ENCODE assay signal across 1 cellular context in the genomic region with DNA sequence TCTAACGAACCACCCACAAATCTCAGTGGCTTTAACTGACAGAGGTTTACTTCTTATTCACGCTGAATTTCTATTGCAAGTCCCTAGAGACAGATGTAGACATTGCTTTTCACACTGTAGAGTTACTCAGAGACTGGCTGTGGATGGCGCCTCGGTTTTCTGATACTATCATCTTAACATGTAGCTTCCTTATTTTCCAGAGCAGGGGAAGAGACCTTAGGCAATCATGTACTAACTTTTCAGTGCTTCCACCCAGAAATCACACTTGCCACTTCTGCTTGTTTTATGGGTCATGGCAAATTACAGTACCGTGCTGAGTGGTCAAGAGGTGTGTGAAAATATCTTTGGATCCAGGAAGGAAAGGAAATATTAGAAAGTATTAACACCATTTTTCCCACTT.
TF ChIP-seq lines count a peak whose summit lies in the region.

No MANE protein-coding gene starts in this region.

TF ChIP-seq in HepG2, 621 proteins besides CTCF, POLR2A, EP300 and RAD21 (continued from another document):
- TF ChIP-seq, protein P1, sequence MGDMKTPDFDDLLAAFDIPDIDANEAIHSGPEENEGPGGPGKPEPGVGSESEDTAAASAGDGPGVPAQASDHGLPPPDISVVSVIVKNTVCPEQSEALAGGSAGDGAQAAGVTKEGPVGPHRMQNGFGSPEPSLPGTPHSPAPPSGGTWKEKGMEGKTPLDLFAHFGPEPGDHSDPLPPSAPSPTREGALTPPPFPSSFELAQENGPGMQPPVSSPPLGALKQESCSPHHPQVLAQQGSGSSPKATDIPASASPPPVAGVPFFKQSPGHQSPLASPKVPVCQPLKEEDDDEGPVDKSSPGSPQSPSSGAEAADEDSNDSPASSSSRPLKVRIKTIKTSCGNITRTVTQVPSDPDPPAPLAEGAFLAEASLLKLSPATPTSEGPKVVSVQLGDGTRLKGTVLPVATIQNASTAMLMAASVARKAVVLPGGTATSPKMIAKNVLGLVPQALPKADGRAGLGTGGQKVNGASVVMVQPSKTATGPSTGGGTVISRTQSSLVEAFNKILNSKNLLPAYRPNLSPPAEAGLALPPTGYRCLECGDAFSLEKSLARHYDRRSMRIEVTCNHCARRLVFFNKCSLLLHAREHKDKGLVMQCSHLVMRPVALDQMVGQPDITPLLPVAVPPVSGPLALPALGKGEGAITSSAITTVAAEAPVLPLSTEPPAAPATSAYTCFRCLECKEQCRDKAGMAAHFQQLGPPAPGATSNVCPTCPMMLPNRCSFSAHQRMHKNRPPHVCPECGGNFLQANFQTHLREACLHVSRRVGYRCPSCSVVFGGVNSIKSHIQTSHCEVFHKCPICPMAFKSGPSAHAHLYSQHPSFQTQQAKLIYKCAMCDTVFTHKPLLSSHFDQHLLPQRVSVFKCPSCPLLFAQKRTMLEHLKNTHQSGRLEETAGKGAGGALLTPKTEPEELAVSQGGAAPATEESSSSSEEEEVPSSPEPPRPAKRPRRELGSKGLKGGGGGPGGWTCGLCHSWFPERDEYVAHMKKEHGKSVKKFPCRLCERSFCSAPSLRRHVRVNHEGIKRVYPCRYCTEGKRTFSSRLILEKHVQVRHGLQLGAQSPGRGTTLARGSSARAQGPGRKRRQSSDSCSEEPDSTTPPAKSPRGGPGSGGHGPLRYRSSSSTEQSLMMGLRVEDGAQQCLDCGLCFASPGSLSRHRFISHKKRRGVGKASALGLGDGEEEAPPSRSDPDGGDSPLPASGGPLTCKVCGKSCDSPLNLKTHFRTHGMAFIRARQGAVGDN (CRISPR knock-in tag; IDR thresholded peaks at IDR 0.05), result no peak
- TF ChIP-seq MTF1 (CRISPR knock-in tag; IDR thresholded peaks at IDR 0.05), result no peak
- TF ChIP-seq THAP9 (CRISPR knock-in tag; IDR thresholded peaks at IDR 0.05; ENCODE audit: borderline replicate concordance), result no peak
